ENCODE assay signal across 1 cellular context in genomic region chr4:722181-722725, GRCh38.
TF ChIP-seq lines count a peak whose summit lies in the region.

No MANE protein-coding gene starts in this region.

TF ChIP-seq in GM12891, 5 proteins besides CTCF, POLR2A, EP300 and RAD21:
- TF ChIP-seq SPI1 (IDR thresholded peaks at IDR 0.05; ENCODE audit: low read depth, low read length), result no peak
- TF ChIP-seq POU2F2 (IDR thresholded peaks at IDR 0.05; ENCODE audit: low read depth, low read length), result no peak
- no peak for TF ChIP-seq POLR2AphosphoS5 (IDR thresholded peaks at IDR 0.05; ENCODE audit: low read depth, low read length)
- no peak for TF ChIP-seq TAF1 (IDR thresholded peaks at IDR 0.05; ENCODE audit: low read depth, low read length)
- no peak for TF ChIP-seq PAX5 (IDR thresholded peaks at IDR 0.05; ENCODE audit: insufficient read depth, low read length, severe bottlenecking)
TF ChIP-seq in GM12891: peak in this region for 0.
